25 cellular contexts compared by ENCODE assay signal in genomic region chr11:132005874-132006273, GRCh38.
"Had no signal": no experiment of that assay in that cellular context is flagged by ENCODE, and none has a peak within 500 bp of the region (broad histone marks: within the 10 kb centered on the region; RNA-seq: fewer than 3 reads in every experiment).

No MANE protein-coding gene starts in this region.

- ATAC-seq: naive thymus-derived CD8-positive, alpha-beta T cell; natural killer cell treated with Interleukin-12 subunit alpha and Interleukin-12 subunit beta and Interleukin-15 and Interleukin-18, amount 100 ng/mL, for 72 hours; pancreas; right cardiac atrium; right lobe of liver; stimulated activated effector memory CD8-positive, alpha-beta T cell treated with anti-CD3 and anti-CD28 coated beads, Interleukin-12 subunit alpha, Interleukin-12 subunit beta, amount 100 ng/mL, for 72 hours; stimulated activated naive B cell treated with anti-CD40 and anti-IgM and Interleukin-4, amounts not matched to agents 10 μg/mL and 1 μg/mL and 100 μg/mL, for 72 hours; stimulated activated naive CD8-positive, alpha-beta T cell treated with anti-CD3 and anti-CD28 coated beads, Interleukin-15, amount 100 ng/mL, for 72 hours had no signal

- H3K27me3 ChIP-seq: neutrophil, right lobe of liver, suprapubic skin, testis, tibial artery, transverse colon, upper lobe of right lung had no signal

- DNase-seq: naive thymus-derived CD8-positive, alpha-beta T cell; nephron progenitor cell; pancreas; right cardiac atrium; right lobe of liver; sigmoid colon; small intestine; stimulated activated CD4-positive, alpha-beta T cell treated with anti-CD3 and anti-CD28 coated beads, Interleukin-15, amount 100 ng/mL, for 24 hours; stimulated activated CD4-positive, alpha-beta T cell treated with anti-CD3 and anti-CD28 coated beads, Interleukin-2, amount 100 ng/mL, for 24 hours; stimulated activated CD4-positive, alpha-beta T cell treated with anti-CD3 and anti-CD28 coated beads, Interleukin-2, amount 100 ng/mL, for 48 hours; stimulated activated CD4-positive, alpha-beta T cell treated with anti-CD3 and anti-CD28 coated beads, Interleukin-4, amount 100 ng/mL, for 24 hours; stimulated activated naive B cell treated with anti-CD40 and anti-IgM and Interleukin-4, amounts not matched to agents 10 μg/mL and 1 μg/mL and 100 μg/mL, for 72 hours; stimulated activated naive CD4-positive, alpha-beta T cell treated with Interleukin-2 at 50 U/mL for 16 hours; stimulated activated naive CD8-positive, alpha-beta T cell treated with anti-CD3 and anti-CD28 coated beads, Interleukin-15, amount 100 ng/mL, for 72 hours; substantia nigra; testis; tibial artery; transverse colon; upper lobe of right lung; uterus had no signal

- H3K4me1 ChIP-seq: pancreas, prostate gland, right lobe of liver, sigmoid colon, suprapubic skin, testis, tibial artery, transverse colon, upper lobe of right lung, uterus had no signal

- H3K9me3 ChIP-seq: neutrophil, pancreas, prostate gland, right lobe of liver, sigmoid colon, suprapubic skin, testis, tibial artery, transverse colon, upper lobe of right lung, uterus had no signal

- H3K27ac ChIP-seq: neutrophil, pancreas, prostate gland, right lobe of liver, sigmoid colon, suprapubic skin, testis, tibial artery, transverse colon, upper lobe of right lung, uterus had no signal

- H3K36me3 ChIP-seq: neutrophil, pancreas, prostate gland, right lobe of liver, sigmoid colon, suprapubic skin, tibial artery, transverse colon, upper lobe of right lung, uterus had no signal

- H3K4me3 ChIP-seq: pancreas, prostate gland, right lobe of liver, sigmoid colon, suprapubic skin, testis, tibial artery, transverse colon, upper lobe of right lung, uterus had no signal
